Comparison of ENCODE assay signal across 16 cellular contexts in the genomic region with DNA sequence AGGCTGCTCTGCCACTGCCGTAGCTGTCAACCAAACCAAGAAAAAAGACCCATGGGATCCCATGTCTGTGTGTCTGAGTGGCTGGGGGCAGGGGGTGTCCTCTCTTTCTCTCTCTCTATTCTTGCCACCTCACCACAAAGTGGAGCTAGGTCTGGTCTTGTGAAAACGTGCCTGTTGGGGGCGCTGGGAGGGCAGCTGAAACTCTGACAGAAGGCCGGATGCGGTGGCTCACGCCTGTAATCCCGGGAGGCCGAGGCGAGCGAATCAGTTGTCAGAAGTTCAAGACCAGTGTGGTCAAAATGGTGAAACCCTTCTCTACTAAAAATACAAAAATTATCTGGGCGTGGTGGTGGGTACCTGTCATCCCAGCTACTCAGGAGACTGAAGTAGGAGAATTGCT. TPM values are rescaled to one million over a fixed set of nuclear protein-coding genes. Genes with fewer than 3 reads are reported as not detected.
DNase-seq lines count a peak whose midpoint lies in the region; ATAC-seq, FAIRE-seq and TF ChIP-seq lines count a peak whose summit lies in the region.
"Had no signal": no experiment of that assay in that cellular context is flagged by ENCODE, and none has a peak within 500 bp of the region (broad histone marks: within the 10 kb centered on the region; RNA-seq: fewer than 3 reads in every experiment).

No MANE protein-coding gene starts in this region.

- no peak overlapping the region for H3K23ac ChIP-seq in H1 (ENCODE audit: insufficient read length)

- H2BK15ac ChIP-seq in H1 (ENCODE audit: low read length): no peak overlapping the region

- intact Hi-C loops in mammary epithelial cell (cut with micrococcal nuclease): no loop called here

- peaks cover 9% of the 10 kb centered on the region for H3K23me2 ChIP-seq in H1 (ENCODE audit: low read depth, low read length)

- H3K36me3 ChIP-seq in H1 (ENCODE audit: control insufficient read depth in 2 of 4, insufficient read depth in 4 of 4, low read length in 3 of 4) (peaks cover 0 to 7% (median 0%) of the 10 kb centered on the region in 4 experiments; a peak in 1 of 8 replicates), mammary epithelial cell (ENCODE audit: insufficient read depth, low read length) (no peaks in the 10 kb centered on the region)

- no peak overlapping the region for H3K27ac ChIP-seq in H1 (ENCODE audit: low read depth, low read length)
- no peak overlapping the region for H3K27ac ChIP-seq in mammary epithelial cell (ENCODE audit: insufficient read depth, low read depth, low read length)
- H3K27ac ChIP-seq: 22Rv1, BLaER1 had no signal

- peak; percentile 30 for DNase-seq in DMS 273 (lab: John Stamatoyannopoulos, UW; ENCODE audit: unreplicated experiment)
- no peak for DNase-seq in DMS 273 treated with DMSO at 0.1 percent for 48 hours (lab: John Stamatoyannopoulos, UW)
- DNase-seq in H1 (ENCODE audit: low read depth in 1 of 2, low spot score in 2 of 2): peak in 1 of 2 experiments; percentile 66
- peak; percentile 24 for DNase-seq in iPS-NIHi7 (ENCODE audit: extremely low spot score)
- no peak for DNase-seq in SW480 (ENCODE audit: low spot score)
- DNase-seq in mammary epithelial cell: no peak
- no peak for DNase-seq in cortex of kidney (lab: John Stamatoyannopoulos, UW)
- DNase-seq: AML-193; Caco-2; CD8-positive, alpha-beta memory T cell; KG1 had no signal

- H2BK120ac ChIP-seq in H1 (replicated peaks; ENCODE audit: low read depth, low read length): no peak overlapping the region

- H3K9me3 ChIP-seq in H1 (ENCODE audit: insufficient read depth in 2 of 2, low read depth in 1 of 2, low read length in 1 of 2): no peaks in the 10 kb centered on the region; a peak in 1 of 4 replicates
- H3K9me3 ChIP-seq in mammary epithelial cell (replicated peaks; ENCODE audit: insufficient read depth, low read length): peaks cover 12% of the 10 kb centered on the region
- H3K9me3 ChIP-seq: Caco-2 had no signal

- H3K4me2 ChIP-seq in H1 (ENCODE audit: insufficient read depth in 1 of 2, low read depth in 2 of 2, low read length in 2 of 2) (peak overlapping the region in 1 of 2 experiments; percentile 75; a peak in 1 of 4 replicates), mammary epithelial cell (ENCODE audit: insufficient read depth, low read depth, low read length) (no peak overlapping the region)
- H3K4me2 ChIP-seq: BLaER1 had no signal

- H3K4me1 ChIP-seq in H1 (replicated peaks in 1 of 4; ENCODE audit: control insufficient read depth in 3 of 4, insufficient read depth in 4 of 4, low read length in 3 of 4): peaks cover 0 to 7% (median 2%) of the 10 kb centered on the region in 4 experiments; a peak in 4 of 7 replicates
- peaks cover 10% of the 10 kb centered on the region for H3K4me1 ChIP-seq in mammary epithelial cell (ENCODE audit: insufficient read depth, low read length)
- H3K4me1 ChIP-seq: BLaER1, Caco-2 had no signal

- no peak for TF ChIP-seq POLR2A in H1 (IDR thresholded peaks at IDR 0.05; ENCODE audit: control extremely low read depth in 1 of 2, low read depth in 2 of 2, low read length in 2 of 2)

- BruUV-seq in mammary epithelial cell (replicated peaks; lab: Mats Ljungman, UMichigan): no TSS peak

- H2AK5ac ChIP-seq in H1 (ENCODE audit: low read depth, low read length): no peak overlapping the region

- WGBS in H1 (ENCODE audit: extremely low coverage in 1 of 2, insufficient coverage in 1 of 2, insufficient read length in 1 of 2, insufficient replicate concordance in 2 of 2, low coverage in 1 of 2, low lambda C conversion rate in 2 of 2, missing lambda C conversion rate in 1 of 2), 2 experiments: 77% methylated on average over 11 of the region's 11 CpGs; no CpG with 5 or more reads in 1 of the 2 experiments
- 67% methylated on average over 5 of the region's 11 CpGs for WGBS in mammary epithelial cell (ENCODE audit: low coverage, missing lambda C conversion rate)

- H3K4me3 ChIP-seq in H1 (ENCODE audit: extremely low read depth in 1 of 4, insufficient read depth in 2 of 4, low read depth in 3 of 4, low read length in 4 of 4): no peak overlapping the region
- no peak overlapping the region for H3K4me3 ChIP-seq in mammary epithelial cell (replicated peaks in 1 of 3; ENCODE audit: insufficient read depth in 1 of 3, low read depth in 2 of 3, low read length in 3 of 3)
- H3K4me3 ChIP-seq: BLaER1, GM12878 had no signal

- H3K27me3 ChIP-seq in H1 (replicated peaks in 1 of 4; ENCODE audit: control insufficient read depth in 3 of 4, extremely low read depth in 1 of 4, insufficient read depth in 3 of 4, low read length in 3 of 4) (peaks cover 0 to 7% (median 2%) of the 10 kb centered on the region in 4 experiments; a peak in 4 of 7 replicates), mammary epithelial cell (ENCODE audit: insufficient read depth, low read length) (peaks cover 6% of the 10 kb centered on the region)
- H3K27me3 ChIP-seq: BLaER1 had no signal

- H3K18ac ChIP-seq in H1 (ENCODE audit: extremely low read depth, low read length): no peak overlapping the region

- TF ChIP-seq CTCF in H1 (IDR thresholded peaks at IDR 0.05; ENCODE audit: control extremely low read depth in 1 of 3, insufficient read depth in 1 of 3, low read depth in 1 of 3, low read length in 3 of 3) (peak; percentile 52 to 65 (median 54)), mammary epithelial cell (conservative IDR thresholded peaks at IDR 0.05 in 1 of 2, IDR thresholded peaks at IDR 0.05 in 1 of 2; ENCODE audit: extremely low read depth in 1 of 2, insufficient read depth in 1 of 2, low read depth in 1 of 2, low read length in 2 of 2) (no peak)

- H2AFZ ChIP-seq in H1 (ENCODE audit: low read length): no peak overlapping the region
- no peak overlapping the region for H2AFZ ChIP-seq in mammary epithelial cell (ENCODE audit: low read depth, low read length)

- ATAC-seq in HG03342 (IDR thresholded peaks at IDR 0.05; ENCODE audit: unreplicated experiment): no peak
- ATAC-seq: GM12878 had no signal

- H2BK5ac ChIP-seq in H1 (ENCODE audit: low read depth, low read length): no peak overlapping the region

- H3K79me2 ChIP-seq in H1 (ENCODE audit: control insufficient read depth in 1 of 2, insufficient read depth in 2 of 2, low read length in 2 of 2): no peaks in the 10 kb centered on the region
- no peaks in the 10 kb centered on the region for H3K79me2 ChIP-seq in mammary epithelial cell (ENCODE audit: insufficient read depth, low read length)

- POLR2A ChIA-PET in H1 (lab: Charles Lee; ENCODE audit: partially characterized antibody): interaction anchor here (0.8 to 2.8 kb wide), 6 partner anchors 11 to 529 kb away, joined by 3 to 17 read pairs (median 4); a partner anchor contains a TSS

- H4K8ac ChIP-seq in H1 (ENCODE audit: extremely low read depth, insufficient read depth, low read length): no peak overlapping the region

- in situ Hi-C loops in mammary epithelial cell (cut with MboI; ENCODE audit: low sequenced_read_pairs in 2 of 2): no loop called here

- dilution Hi-C loops in mammary epithelial cell (cut with HindIII; ENCODE audit: low sequenced_read_pairs): no loop called here

- H2BK20ac ChIP-seq in H1 (ENCODE audit: low read length): no peak overlapping the region

- CTCF ChIA-PET in H1 (lab: Charles Lee; ENCODE audit: partially characterized antibody) (interaction anchor here (0.6 to 1.7 kb wide), 7 partner anchors 12 to 42 kb away, joined by 3 to 8 read pairs (median 4); a partner anchor contains a TSS), mammary epithelial cell (lab: Charles Lee; ENCODE audit: low non-redundant PET) (no interaction called here)

- no peak overlapping the region for H4K5ac ChIP-seq in H1 (ENCODE audit: insufficient read length, low read depth, low read length)

- H3K79me1 ChIP-seq in H1 (ENCODE audit: low read depth, low read length): no peaks in the 10 kb centered on the region; the same call in 1 of the 2 replicates

- TF ChIP-seq RAD21 in H1 (IDR thresholded peaks at IDR 0.05 in 1 of 2, conservative IDR thresholded peaks at IDR 0.05 in 1 of 2; ENCODE audit: low read depth in 2 of 2, low read length in 2 of 2): peak; percentile 35 to 53; a peak in 3 of 4 replicates

- no peak overlapping the region for H3K56ac ChIP-seq in H1 (replicated peaks; ENCODE audit: insufficient read length, low read depth, low read length)

- no peak overlapping the region for H3K4ac ChIP-seq in H1 (replicated peaks; ENCODE audit: insufficient read length, low read depth, low read length)

- H4K91ac ChIP-seq in H1 (replicated peaks; ENCODE audit: insufficient read length, low read length): no peak overlapping the region

- TF ChIP-seq EP300 in H1 (IDR thresholded peaks at IDR 0.05; ENCODE audit: borderline replicate concordance in 1 of 2, low read depth in 2 of 2, low read length in 2 of 2): no peak

- H3K9ac ChIP-seq in H1 (replicated peaks in 1 of 4; ENCODE audit: extremely low read depth in 1 of 4, low read depth in 3 of 4, low read length in 3 of 4): no peak overlapping the region
- H3K9ac ChIP-seq in mammary epithelial cell (ENCODE audit: insufficient read depth, low read length): no peak overlapping the region
- H3K9ac ChIP-seq: BLaER1 had no signal

- H4K20me1 ChIP-seq in H1 (replicated peaks in 1 of 2; ENCODE audit: control insufficient read depth in 1 of 2, insufficient read depth in 2 of 2, low read length in 2 of 2) (no peaks in the 10 kb centered on the region), mammary epithelial cell (ENCODE audit: insufficient read depth, low read length) (no peaks in the 10 kb centered on the region)

- no peak overlapping the region for H3K14ac ChIP-seq in H1 (ENCODE audit: insufficient read length)

- no peak overlapping the region for H2BK12ac ChIP-seq in H1 (ENCODE audit: low read depth, low read length)

- FAIRE-seq in H1 (lab: Jason Lieb, UNC): no peak
- FAIRE-seq: GM12878, H54 had no signal

RNA-seq across cellular contexts. Expression of a gene that starts 29.2 kb away (rescaled TPM):
- total RNA-seq in H1 (2021; fragmentation: NEBNext Ultra II Directional; extraction: Animal tissue kit (Norgen Biotek cat#: 25700)): 154 and 161 TPM in 2 replicates
- 18.8 and 27.0 TPM in 2 replicates for polyA plus RNA-seq in H1 (2011; rRNA removed)
- 67.9 TPM for polyA plus RNA-seq in H1 (2011; cell fraction: cytosol; rRNA removed)
- polyA plus RNA-seq in H1 (2011; cell fraction: nucleus; rRNA removed): 29.6 TPM
- polyA plus RNA-seq in H1 (2012, experiment 1 of 2): 74.1 to 160 TPM (median 94.5 TPM) in 4 replicates
- polyA plus RNA-seq in H1 (2012, experiment 2 of 2): 6.1 TPM
- polyA plus RNA-seq in H1 (2013, experiment 1 of 2): 106 TPM
- polyA plus RNA-seq in H1 (2013, experiment 2 of 2): 101 TPM
- 68.0 and 109 TPM in 2 replicates for polyA minus RNA-seq in H1 (2011; rRNA and poly(A)+ RNA removed)
- 59.6 TPM for polyA minus RNA-seq in H1 (2011; cell fraction: cytosol; rRNA and poly(A)+ RNA removed)
- 159 TPM for polyA minus RNA-seq in H1 (2011; cell fraction: nucleus; rRNA and poly(A)+ RNA removed)
- 10 to 100 TPM; 74.5 to 77.3 TPM for total RNA-seq in mammary epithelial cell
- 39.5 TPM for polyA plus RNA-seq in mammary epithelial cell
- polyA minus RNA-seq in mammary epithelial cell: 25.0 TPM

RNA-seq across cellular contexts. Expression of a gene that starts 29.6 kb away (rescaled TPM):
- 2.7 and 3.1 TPM in 2 replicates for total RNA-seq in H1 (2021; fragmentation: NEBNext Ultra II Directional; extraction: Animal tissue kit (Norgen Biotek cat#: 25700))
- polyA plus RNA-seq in H1 (2011; rRNA removed) (0.42 and 0.89 TPM in 2 replicates), mammary epithelial cell (1.5 TPM)
- 1.3 TPM for polyA plus RNA-seq in H1 (2011; cell fraction: cytosol; rRNA removed)
- polyA plus RNA-seq in H1 (2011; cell fraction: nucleus; rRNA removed): 0.76 TPM
- polyA plus RNA-seq in H1 (2012, experiment 1 of 2): 1.8 to 2.5 TPM (median 2.2 TPM) in 4 replicates
- polyA plus RNA-seq in H1 (2012, experiment 2 of 2): 0.41 TPM
- 1.4 TPM for polyA plus RNA-seq in H1 (2013, experiment 1 of 2)
- polyA plus RNA-seq in H1 (2013, experiment 2 of 2): 1.6 TPM
- 2.3 and 3.0 TPM in 2 replicates for polyA minus RNA-seq in H1 (2011; rRNA and poly(A)+ RNA removed)
- polyA minus RNA-seq in H1 (2011; cell fraction: cytosol; rRNA and poly(A)+ RNA removed): 2.3 TPM
- polyA minus RNA-seq in H1 (2011; cell fraction: nucleus; rRNA and poly(A)+ RNA removed): 2.4 TPM
- total RNA-seq in mammary epithelial cell: 1 to 10 TPM; 2.8 to 3.5 TPM
- polyA minus RNA-seq in mammary epithelial cell: not detected

Comparison
In these comparisons a context has a peak if more than half of its experiments do, and no peak if none do; other contexts are left out.
1. DNase-seq: peak in DMS 273 (single experiment) and iPS-NIHi7 (single experiment); none in DMS 273 treated with DMSO at 0.1 percent for 48 hours (single experiment), SW480 (single experiment), mammary epithelial cell (single experiment) and cortex of kidney (single experiment).
2. CTCF ChIP-seq: peak in H1 (3 of 3); none in mammary epithelial cell (0 of 2).